11 cellular contexts compared by ENCODE assay signal in genomic region chr5:129745997-129746396, GRCh38. TPM values are rescaled to one million over a fixed set of nuclear protein-coding genes. Genes with fewer than 3 reads are reported as not detected.
"Had no signal": no experiment of that assay in that cellular context is flagged by ENCODE, and none has a peak within 500 bp of the region (broad histone marks: within the 10 kb centered on the region; RNA-seq: fewer than 3 reads in every experiment).

No MANE protein-coding gene starts in this region.

- H3K4me1 ChIP-seq: HAP-1 had no signal

- ATAC-seq: GM23338, HCT116 had no signal

- H3K36me3 ChIP-seq: HAP-1 had no signal

- H3K4me2 ChIP-seq: GM23338 had no signal

- H2AFZ ChIP-seq: GM23248, GM23338 had no signal

- H3K9me3 ChIP-seq: HAP-1 had no signal

- H3K9ac ChIP-seq: GM23248 had no signal

- FAIRE-seq: H54 had no signal

- H3K27ac ChIP-seq: GM23248 had no signal

- DNase-seq: GM23248, GOT3, H7, H9, HCEC 1CT, HFFc6 had no signal

- H3K4me3 ChIP-seq: GM23248, GM23338, HAP-1 had no signal

RNA-seq across cellular contexts. Expression of gene MINAR2, which starts 1.9 kb away (rescaled TPM):
- total RNA-seq: GM23248, GM23338, H4, H7, HFFc6 had no signal
- polyA plus RNA-seq: GM23248, GM23338 had no signal
